8 cellular contexts compared by ENCODE assay signal in genomic region chr14:64915025-64915424, GRCh38. TPM values are rescaled to one million over a fixed set of nuclear protein-coding genes. Genes with fewer than 3 reads are reported as not detected.
A peak's percentile ranks its signal among the peaks of the same experiment; 100 is the strongest.
DNase-seq lines count a peak whose midpoint lies in the region; FAIRE-seq and TF ChIP-seq lines count a peak whose summit lies in the region.

No MANE protein-coding gene starts in this region.

- H3K27ac Mint-ChIP-seq in T-helper 2 cell treated with Interferon-gamma antibody and Interleukin-4, amounts not matched to agents 5 μg/mL and 100 μg/mL, for 36 hours: peak overlapping the region; percentile 89
- peak overlapping the region; percentile 96 for H3K27ac Mint-ChIP-seq in activated naive CD8-positive, alpha-beta T cell treated with anti-CD3 and anti-CD28 coated beads for 36 hours

- no peak for FAIRE-seq in kidney (lab: Jason Lieb, UNC)

- H3K4me1 ChIP-seq in kidney (ENCODE audit: control insufficient read depth in 1 of 2, insufficient read depth in 1 of 2, low read depth in 1 of 2, low read length in 2 of 2) (peaks cover 9 to 16% of the 10 kb centered on the region in 2 donors), suprapubic skin (peaks cover 26% of the 10 kb centered on the region)

- WGBS in suprapubic skin: 19% methylated on average over 4 of the region's 4 CpGs

- TF ChIP-seq POLR2A in suprapubic skin (IDR thresholded peaks at IDR 0.05): no peak

- no peak for TF ChIP-seq EP300 in suprapubic skin (IDR thresholded peaks at IDR 0.05)

- peaks cover 27% of the 10 kb centered on the region for H3K36me3 Mint-ChIP-seq in T-helper 2 cell treated with Interferon-gamma antibody and Interleukin-4, amounts not matched to agents 5 μg/mL and 100 μg/mL, for 36 hours (ENCODE audit: low read depth)
- H3K36me3 Mint-ChIP-seq in activated naive CD8-positive, alpha-beta T cell treated with anti-CD3 and anti-CD28 coated beads for 36 hours: peaks cover 37% of the 10 kb centered on the region

- no peaks in the 10 kb centered on the region for H3K9me3 ChIP-seq in kidney (ENCODE audit: control insufficient read depth in 1 of 2, low read length in 2 of 2)
- H3K9me3 ChIP-seq in suprapubic skin: no peaks in the 10 kb centered on the region

- peak overlapping the region; percentile 98 to 99 for H3K9ac ChIP-seq in kidney (ENCODE audit: low read length in 2 of 2)

- peaks cover 49% of the 10 kb centered on the region for H3K4me1 Mint-ChIP-seq in T-helper 2 cell treated with Interferon-gamma antibody and Interleukin-4, amounts not matched to agents 5 μg/mL and 100 μg/mL, for 36 hours (ENCODE audit: low read depth)
- H3K4me1 Mint-ChIP-seq in activated naive CD8-positive, alpha-beta T cell treated with anti-CD3 and anti-CD28 coated beads for 36 hours: peaks cover 50% of the 10 kb centered on the region

- peak overlapping the region; percentile 90 to 91 for H3K4me3 ChIP-seq in kidney (ENCODE audit: low read length in 2 of 2)
- H3K4me3 ChIP-seq in suprapubic skin: peak overlapping the region; percentile 99

- H3K27ac ChIP-seq in kidney (ENCODE audit: low read depth in 2 of 2, low read length in 2 of 2): peak overlapping the region; percentile 85 to 94
- peak overlapping the region; percentile 98 for H3K27ac ChIP-seq in suprapubic skin

- TF ChIP-seq CTCF in kidney (IDR thresholded peaks at IDR 0.05; ENCODE audit: borderline replicate concordance, extremely low read depth, insufficient read depth): no peak
- no peak for TF ChIP-seq CTCF in suprapubic skin (IDR thresholded peaks at IDR 0.05)

- H3K36me3 ChIP-seq in kidney (ENCODE audit: control insufficient read depth in 1 of 2, insufficient read depth in 2 of 2, low read length in 2 of 2): no peaks in the 10 kb centered on the region
- H3K36me3 ChIP-seq in suprapubic skin: no peaks in the 10 kb centered on the region

- peaks cover 4% of the 10 kb centered on the region for H3K9me3 Mint-ChIP-seq in T-helper 2 cell treated with Interferon-gamma antibody and Interleukin-4, amounts not matched to agents 5 μg/mL and 100 μg/mL, for 36 hours
- H3K9me3 Mint-ChIP-seq in activated naive CD8-positive, alpha-beta T cell treated with anti-CD3 and anti-CD28 coated beads for 36 hours: peaks cover 1% of the 10 kb centered on the region

- intact Hi-C loops in kidney (cut with DNase I): no loop called here

- no peak for DNase-seq in T-helper 2 cell treated with Interferon-gamma antibody and Interleukin-4, amounts not matched to agents 5 μg/mL and 100 μg/mL, for 36 hours (ENCODE audit: low spot score)
- DNase-seq in T-helper 2 cell (no peak), kidney (no peak), suprapubic skin (ENCODE audit: low spot score in 2 of 2) (no peak), NCI-H510A treated with DMSO at 0.1 percent for 48 hours (lab: John Stamatoyannopoulos, UW) (no peak), SKM-1 treated with dmso at 0.1 percent for 144 hours (lab: John Stamatoyannopoulos, UW; ENCODE audit: unreplicated experiment) (no peak), HUDEP-2 (lab: John Stamatoyannopoulos, UW; ENCODE audit: unreplicated experiment in 76 of 76) (no peak)
- DNase-seq in activated naive CD8-positive, alpha-beta T cell treated with anti-CD3 and anti-CD28 coated beads for 36 hours: no peak

- H3K27me3 ChIP-seq in suprapubic skin: no peaks in the 10 kb centered on the region

- H3K27me3 Mint-ChIP-seq in T-helper 2 cell treated with Interferon-gamma antibody and Interleukin-4, amounts not matched to agents 5 μg/mL and 100 μg/mL, for 36 hours (ENCODE audit: low read depth): peaks cover 4% of the 10 kb centered on the region
- H3K27me3 Mint-ChIP-seq in activated naive CD8-positive, alpha-beta T cell treated with anti-CD3 and anti-CD28 coated beads for 36 hours: no peaks in the 10 kb centered on the region

- peak overlapping the region; percentile 93 for H3K4me3 Mint-ChIP-seq in T-helper 2 cell treated with Interferon-gamma antibody and Interleukin-4, amounts not matched to agents 5 μg/mL and 100 μg/mL, for 36 hours
- H3K4me3 Mint-ChIP-seq in activated naive CD8-positive, alpha-beta T cell treated with anti-CD3 and anti-CD28 coated beads for 36 hours: peak overlapping the region; percentile 90

RNA-seq across cellular contexts. Expression of gene CHURC1, which starts 0.8 kb away (rescaled TPM):
- total RNA-seq in activated naive CD8-positive, alpha-beta T cell treated with anti-CD3 and anti-CD28 coated beads for 36 hours: 10 to 100 TPM; 49.8 to 59.2 TPM
- total RNA-seq in kidney (70.4 TPM), suprapubic skin (10 to 100 TPM; 50.9 to 93.8 (median 87.7) TPM)
- polyA plus RNA-seq in kidney (ENCODE audit: insufficient read depth, low read depth, low replicate concordance): 41.0 TPM

RNA-seq across cellular contexts. Expression of gene GPX2, which starts 27.5 kb away (rescaled TPM):
- not detected for total RNA-seq in activated naive CD8-positive, alpha-beta T cell treated with anti-CD3 and anti-CD28 coated beads for 36 hours
- total RNA-seq in kidney (8.4 TPM), suprapubic skin (10 to 100 TPM in 3 of 4 donors, 1 to 10 TPM in 1; 10.0 to 65.0 (median 27.6) TPM)
- polyA plus RNA-seq in kidney (ENCODE audit: insufficient read depth, low read depth, low replicate concordance): 60.0 TPM

RNA-seq across cellular contexts. Expression of gene SPTB, which starts 35.3 kb away (rescaled TPM):
- under 1 TPM; 0.31 to 0.32 TPM for total RNA-seq in activated naive CD8-positive, alpha-beta T cell treated with anti-CD3 and anti-CD28 coated beads for 36 hours
- total RNA-seq in kidney (1.7 TPM), suprapubic skin (1 to 10 TPM in 1 of 4 donors, under 1 TPM in 3; 0.44 to 2.4 (median 0.54) TPM)
- 2.2 TPM for polyA plus RNA-seq in kidney (ENCODE audit: insufficient read depth, low read depth, low replicate concordance)

RNA-seq across cellular contexts. Expression of gene RAB15, which starts 57.1 kb away (rescaled TPM):
- 1 to 10 TPM; 3.4 TPM for total RNA-seq in activated naive CD8-positive, alpha-beta T cell treated with anti-CD3 and anti-CD28 coated beads for 36 hours
- total RNA-seq in kidney (18.3 TPM), suprapubic skin (10 to 100 TPM in 3 of 4 donors, 1 to 10 TPM in 1; 9.6 to 17.0 (median 15.1) TPM)
- 21.7 TPM for polyA plus RNA-seq in kidney (ENCODE audit: insufficient read depth, low read depth, low replicate concordance)
